Comparison of ENCODE assay signal across 11 cellular contexts in the genomic region with DNA sequence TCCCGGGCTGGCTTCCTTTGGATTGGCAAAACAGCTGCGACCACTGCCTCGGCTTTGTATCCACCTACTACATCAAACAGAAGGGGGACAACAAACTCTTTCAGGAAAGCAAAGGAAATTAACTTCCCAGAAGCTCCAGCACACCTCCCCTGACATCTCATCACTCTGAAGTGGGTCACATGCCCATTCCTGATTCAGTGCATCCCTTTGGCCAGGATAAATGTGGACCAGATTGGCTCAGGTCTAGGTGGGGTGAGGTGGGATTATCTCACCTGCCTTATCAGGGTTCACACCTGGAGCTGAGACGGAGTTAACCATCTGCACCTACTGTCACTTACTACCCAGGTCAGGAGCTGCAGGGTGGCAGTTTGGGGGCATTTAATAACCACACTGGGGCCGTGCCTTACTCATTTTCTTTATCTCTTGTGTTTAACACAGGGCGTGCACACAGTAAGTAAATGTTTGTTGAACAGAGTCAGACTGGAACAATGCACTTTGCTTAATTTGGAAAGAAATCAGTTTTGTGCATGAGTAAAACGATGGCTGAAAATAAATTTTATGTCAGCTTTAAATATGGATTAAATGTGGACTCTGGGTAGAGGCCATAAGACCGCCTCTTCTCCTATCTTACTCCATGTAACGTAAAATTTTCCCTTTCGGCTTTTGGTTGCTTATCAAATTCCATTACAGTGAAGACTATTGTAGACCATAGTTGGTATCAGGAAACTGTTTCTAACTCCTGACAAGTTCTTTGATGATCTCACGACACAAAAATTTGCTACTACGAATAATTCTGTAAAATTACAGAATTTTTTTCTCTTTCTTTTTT. TPM values are rescaled to one million over a fixed set of nuclear protein-coding genes. Genes with fewer than 3 reads are reported as not detected.
DNase-seq lines count a peak whose midpoint lies in the region; TF ChIP-seq lines count a peak whose summit lies in the region.
"Had no signal": no experiment of that assay in that cellular context is flagged by ENCODE, and none has a peak within 500 bp of the region (broad histone marks: within the 10 kb centered on the region; RNA-seq: fewer than 3 reads in every experiment).

No MANE protein-coding gene starts in this region.

- H3K27ac ChIP-seq in ACC112 (ENCODE audit: low read depth, low read length) (peak overlapping the region; percentile 65), SJCRH30 (no peak overlapping the region), muscle layer of duodenum (ENCODE audit: low read length) (peak overlapping the region; percentile 11), OCI-LY7 (ENCODE audit: low read depth, low read length, poor library complexity, severe bottlenecking) (no peak overlapping the region)
- H3K27ac ChIP-seq: suprapubic skin, WERI-Rb-1 had no signal

- CTCF ChIA-PET in OCI-LY7 (lab: Charles Lee; ENCODE audit: unreplicated experiment), result no interaction called here

- H2AFZ ChIP-seq in ACC112 (ENCODE audit: low read length, unreplicated experiment), result peak overlapping the region; percentile 2
- no peak overlapping the region for H2AFZ ChIP-seq in OCI-LY7 (ENCODE audit: low read length)
- H2AFZ ChIP-seq: parathyroid adenoma had no signal

- H3K9me3 ChIP-seq in SJCRH30 (replicated peaks) (no peaks in the 10 kb centered on the region), muscle layer of duodenum (ENCODE audit: control insufficient read depth in 1 of 2, low read length in 2 of 2) (no peaks in the 10 kb centered on the region), OCI-LY7 (ENCODE audit: low read length) (no peaks in the 10 kb centered on the region)
- H3K9me3 ChIP-seq: suprapubic skin had no signal

- no TSS peak for BruUV-seq in OCI-LY7 (replicated peaks; lab: Mats Ljungman, UMichigan)

- no peaks in the 10 kb centered on the region for H4K20me1 ChIP-seq in OCI-LY7 (ENCODE audit: insufficient read depth, low read length)

- H3K9me2 ChIP-seq in OCI-LY7 (ENCODE audit: insufficient read depth, low read length), result no peaks in the 10 kb centered on the region

- H3K79me2 ChIP-seq in ACC112 (ENCODE audit: control insufficient read depth, insufficient read depth, low read length, unreplicated experiment) (no peaks in the 10 kb centered on the region), OCI-LY7 (ENCODE audit: insufficient read depth, low read depth, low read length) (no peaks in the 10 kb centered on the region)

- POLR2A ChIA-PET in OCI-LY7 (lab: Charles Lee), result no interaction called here

- H3K4me2 ChIP-seq in OCI-LY7 (ENCODE audit: low read length), result no peak overlapping the region

- no peak for TF ChIP-seq CTCF in fibroblast of mammary gland (conservative IDR thresholded peaks at IDR 0.05; ENCODE audit: control insufficient read depth, insufficient read depth, low read depth, low read length)
- TF ChIP-seq CTCF in OCI-LY7 (conservative IDR thresholded peaks at IDR 0.05; ENCODE audit: low read length), result no peak

- no peaks in the 10 kb centered on the region for H3K27me3 ChIP-seq in ACC112 (ENCODE audit: insufficient read depth, low read length)
- H3K27me3 ChIP-seq in SJCRH30, result no peaks in the 10 kb centered on the region
- no peaks in the 10 kb centered on the region for H3K27me3 ChIP-seq in muscle layer of duodenum (ENCODE audit: low read depth, low read length)
- H3K27me3 ChIP-seq: suprapubic skin had no signal

- H3K4me1 ChIP-seq in ACC112 (ENCODE audit: control insufficient read depth, insufficient read depth, low read length, unreplicated experiment), result peaks cover 13% of the 10 kb centered on the region
- peaks cover 32% of the 10 kb centered on the region for H3K4me1 ChIP-seq in SJCRH30
- peaks cover 0 to 11% of the 10 kb centered on the region in 2 donors for H3K4me1 ChIP-seq in muscle layer of duodenum (ENCODE audit: control insufficient read depth in 1 of 2, insufficient read depth in 2 of 2, low read length in 2 of 2)
- H3K4me1 ChIP-seq in OCI-LY7 (ENCODE audit: insufficient read depth, low read length, poor library complexity, severe bottlenecking), result no peaks in the 10 kb centered on the region

- intact Hi-C loops in OCI-LY7 (cut with micrococcal nuclease; ENCODE audit: unreplicated experiment), result no loop called here

- DNase-seq in SJCRH30 (peak; percentile 28 to 54), fibroblast of mammary gland (ENCODE audit: low read depth) (peak; percentile 14), DMS153 treated with DMSO at 0.1 percent for 48 hours (lab: John Stamatoyannopoulos, UW; ENCODE audit: unreplicated experiment) (no peak), OCI-LY7 (ENCODE audit: low spot score) (no peak), nucleus accumbens (lab: John Stamatoyannopoulos, UW) (no peak), T-helper 2 cell (no peak)
- DNase-seq: WERI-Rb-1 had no signal

- H3K36me3 ChIP-seq in ACC112 (ENCODE audit: insufficient read depth, low read length) (no peaks in the 10 kb centered on the region), SJCRH30 (no peaks in the 10 kb centered on the region), muscle layer of duodenum (ENCODE audit: control insufficient read depth in 1 of 2, insufficient read depth in 2 of 2, low read length in 2 of 2) (no peaks in the 10 kb centered on the region), OCI-LY7 (ENCODE audit: insufficient read depth, low read length) (no peaks in the 10 kb centered on the region)
- H3K36me3 ChIP-seq: suprapubic skin, WERI-Rb-1 had no signal

- H3K4me3 ChIP-seq in ACC112 (ENCODE audit: low read depth, low read length) (peak overlapping the region; percentile 33; the same call in 1 of the 2 replicates), SJCRH30 (no peak overlapping the region), fibroblast of mammary gland (ENCODE audit: control insufficient read depth, low read depth, low read length) (no peak overlapping the region), muscle layer of duodenum (ENCODE audit: low read depth in 1 of 2, low read length in 2 of 2) (no peak overlapping the region), OCI-LY7 (ENCODE audit: low read depth, low read length, poor library complexity, severe bottlenecking) (no peak overlapping the region)
- H3K4me3 ChIP-seq: suprapubic skin had no signal

RNA-seq across cellular contexts. Expression of gene IQCK, which starts 36.0 kb away (rescaled TPM):
- total RNA-seq in SJCRH30 (2014; rRNA removed; shearing (Covaris generic)), result 2.6 and 3.0 TPM in 2 replicates
- total RNA-seq in OCI-LY7 (2014; rRNA removed; shearing (Covaris generic)), result 1.3 and 2.2 TPM in 2 replicates
- 2.7 and 4.3 TPM in 2 replicates for total RNA-seq in OCI-LY7 (2022)

RNA-seq across cellular contexts. Expression of gene KNOP1, which starts 36.0 kb away (rescaled TPM):
- total RNA-seq in SJCRH30 (2014; rRNA removed; shearing (Covaris generic)), result 26.0 and 30.6 TPM in 2 replicates
- total RNA-seq in OCI-LY7 (2014; rRNA removed; shearing (Covaris generic)), result 19.7 and 37.9 TPM in 2 replicates
- 30.0 and 33.2 TPM in 2 replicates for total RNA-seq in OCI-LY7 (2022)

Comparison
In these comparisons a context has a peak if more than half of its experiments do, and no peak if none do; other contexts are left out.
1. H3K27ac ChIP-seq: peak in ACC112 (single experiment) and muscle layer of duodenum (single experiment); none in SJCRH30 (single experiment) and OCI-LY7 (single experiment).
2. DNase-seq: peak in SJCRH30 (2 of 2) and fibroblast of mammary gland (single experiment); none in DMS153 treated with DMSO at 0.1 percent for 48 hours (single experiment), OCI-LY7 (single experiment), nucleus accumbens (0 of 56) and T-helper 2 cell (0 of 5).